In the genomic region with DNA sequence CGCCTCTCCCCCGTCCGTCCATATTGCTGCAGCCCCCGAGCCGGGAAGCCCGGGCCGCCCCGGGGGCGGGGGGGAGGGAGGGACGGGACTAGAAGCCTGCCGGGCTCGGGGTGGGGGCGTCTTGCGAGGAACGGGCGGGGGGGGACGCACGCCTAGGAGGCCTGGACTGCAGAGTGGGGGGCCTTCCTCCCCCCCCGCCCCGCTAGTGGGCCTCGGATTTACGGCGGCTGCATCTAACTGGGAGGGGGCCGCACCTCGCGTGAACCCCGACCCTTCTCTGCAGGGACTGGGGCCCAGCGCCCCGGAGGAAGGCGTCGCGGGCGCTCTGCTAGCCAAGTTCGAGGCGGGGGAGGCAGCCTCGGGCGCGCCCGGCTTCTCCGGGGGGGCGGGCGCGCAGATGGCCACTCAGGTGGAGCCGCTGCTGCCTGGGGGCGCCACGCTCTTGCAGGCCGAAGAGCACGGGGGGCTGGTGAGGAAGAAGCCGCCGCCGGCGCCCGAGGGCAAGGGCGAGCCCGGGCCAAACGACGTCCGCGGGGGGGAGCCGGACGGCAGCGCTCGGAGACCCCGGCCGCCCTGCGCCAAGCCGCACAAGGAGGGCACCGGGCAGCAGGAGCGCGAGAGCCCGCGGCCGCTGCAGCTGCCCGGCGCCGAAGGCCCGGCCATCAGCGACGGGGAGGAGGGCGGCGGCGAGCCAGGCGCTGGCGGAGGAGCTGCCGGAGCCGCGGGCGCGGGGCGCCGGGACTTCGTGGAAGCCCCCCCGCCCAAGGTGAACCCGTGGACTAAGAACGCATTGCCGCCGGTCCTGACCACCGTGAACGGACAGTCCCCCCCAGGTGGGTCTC, we compare ENCODE assay signal across 8 cellular contexts. TPM values are rescaled to one million over a fixed set of nuclear protein-coding genes. Genes with fewer than 3 reads are reported as not detected.
DNase-seq lines count a peak whose midpoint lies in the region; ATAC-seq, FAIRE-seq and TF ChIP-seq lines count a peak whose summit lies in the region.

A gene (plus strand): TSS at position 17 of the 842 bp plus-strand sequence. CDS start 381 bp downstream, at position 398.

- TSS peak; percentile 32 for BruUV-seq in HepG2 (replicated peaks; lab: Mats Ljungman, UMichigan)

- CTCF ChIA-PET in HepG2 (lab: Yijun Ruan, JAX; ENCODE audit: low intra/inter-chr PET ratio, low total read pairs): no interaction called here

- H3K9me3 ChIP-seq in SJSA1 (replicated peaks) (0 out of 2 replicates have a peak, but pooled peaks cover 2% of the 10 kb centered on the region), HepG2 (ENCODE audit: low read length) (no peaks in the 10 kb centered on the region), subcutaneous abdominal adipose tissue (ENCODE audit: control insufficient read depth in 5 of 5, low read length in 5 of 5) (no peaks in the 10 kb centered on the region)

- TF ChIP-seq CTCF in HepG2 (CRISPR knock-in tag; IDR thresholded peaks at IDR 0.05): no peak

- in situ Hi-C loops in HepG2 (cut with HindIII; ENCODE audit: extremely low pct_ligation_motif_present, low pct_unique_long_range_greater_than_20kb): loop anchor here (10.0 kb wide), 1 partner anchor 101 kb away; no protein-coding TSS in a partner anchor

- peak within 1 kb of the TSS; percentile 96 for H3K4me3 ChIP-seq in SJSA1
- H3K4me3 ChIP-seq in HepG2 (replicated peaks in 1 of 3; ENCODE audit: insufficient read depth in 1 of 3, low read depth in 2 of 3, low read length in 3 of 3): peak within 1 kb of the TSS; percentile 75 to 94 (median 89)
- H3K4me3 ChIP-seq in subcutaneous abdominal adipose tissue (ENCODE audit: low read depth in 1 of 5, low read length in 5 of 5): peak within 1 kb of the TSS; percentile 73 to 89 (median 86)

- H3K4me2 ChIP-seq in HepG2 (ENCODE audit: low read depth, low read length): peak within 1 kb of the TSS; percentile 89

- POLR2A ChIA-PET in HepG2 (lab: Yijun Ruan, JAX): no interaction called here

- TF ChIP-seq EP300 in HepG2 (IDR thresholded peaks at IDR 0.05; ENCODE audit: low read depth in 2 of 2, low read length in 2 of 2) (no peak), HepG2 (CRISPR knock-in tag; IDR thresholded peaks at IDR 0.05; ENCODE audit: borderline replicate concordance) (no peak)

- peak; percentile 36 for DNase-seq in activated CD4-positive, alpha-beta T cell treated with anti-CD3 and anti-CD28 coated beads for 48 hours
- DNase-seq in activated CD4-positive, alpha-beta T cell treated with anti-CD3 and anti-CD28 coated beads for 1 hour: no peak
- DNase-seq in SJSA1 (ENCODE audit: low read depth in 1 of 2, low spot score in 2 of 2) (peak; percentile 59 to 76), HepG2 (ENCODE audit: low spot score) (no peak)

- no CpG with 5 or more reads among the region's 99 CpGs for WGBS in HepG2 (ENCODE audit: low lambda C conversion rate)

- H3K27me3 ChIP-seq in SJSA1 (replicated peaks) (no peaks in the 10 kb centered on the region), HepG2 (ENCODE audit: control insufficient read depth in 1 of 2, insufficient read depth in 2 of 2, low read length in 2 of 2) (no peaks in the 10 kb centered on the region; a peak in 1 of 5 replicates), subcutaneous abdominal adipose tissue (ENCODE audit: control insufficient read depth in 5 of 5, insufficient read depth in 4 of 5, low read length in 5 of 5) (no peaks in the 10 kb centered on the region)

- TF ChIP-seq RAD21 in HepG2 (CRISPR knock-in tag; IDR thresholded peaks at IDR 0.05): no peak

- peaks cover 34% of the 10 kb centered on the region for H3K4me1 ChIP-seq in SJSA1 (replicated peaks)
- H3K4me1 ChIP-seq in HepG2 (ENCODE audit: insufficient read depth, low read length): peaks cover 57% of the 10 kb centered on the region
- H3K4me1 ChIP-seq in subcutaneous abdominal adipose tissue (ENCODE audit: control insufficient read depth in 5 of 5, insufficient read depth in 5 of 5, low read length in 5 of 5): peaks cover 7 to 57% (median 41%) of the 10 kb centered on the region in 5 donors

- H3K79me2 ChIP-seq in HepG2 (ENCODE audit: insufficient read depth, low read length): peaks cover 47% of the 10 kb centered on the region

- ATAC-seq in HG02943 (IDR thresholded peaks at IDR 0.05; ENCODE audit: low read depth, unreplicated experiment): peak; percentile 8
- peak; percentile 9 for ATAC-seq in HepG2
- no peak for ATAC-seq in HG03521 (IDR thresholded peaks at IDR 0.05; ENCODE audit: unreplicated experiment)

- no peak for FAIRE-seq in HepG2 (lab: Jason Lieb, UNC)

- intact Hi-C loops in HepG2 (cut with micrococcal nuclease; ENCODE audit: unreplicated experiment): loop anchor here (1.0 to 5.0 kb wide), 4 partner anchors 53 to 103 kb away; a partner anchor contains a TSS

- peaks cover 39% of the 10 kb centered on the region for H4K20me1 ChIP-seq in HepG2 (ENCODE audit: insufficient read depth, low read length)

- H3K9ac ChIP-seq in HepG2 (ENCODE audit: insufficient read depth, low read depth, low read length) (peak within 1 kb of the TSS; percentile 95), subcutaneous abdominal adipose tissue (ENCODE audit: low read length in 5 of 5) (peak within 1 kb of the TSS; percentile 81 to 97 (median 91))

- peak in 1 of 2 experiments; percentile 8; a peak in 1 of 4 replicates for TF ChIP-seq POLR2A in HepG2 (IDR thresholded peaks at IDR 0.05; ENCODE audit: insufficient read depth in 1 of 2, low read depth in 2 of 2, low read length in 2 of 2)

- no peak within 1 kb of the TSS for H2AFZ ChIP-seq in HepG2 (ENCODE audit: low read length)

- H3K36me3 ChIP-seq in SJSA1 (peaks cover 16% of the 10 kb centered on the region), HepG2 (replicated peaks in 1 of 2; ENCODE audit: control insufficient read depth in 1 of 2, insufficient read depth in 2 of 2, low read length in 2 of 2) (no peaks in the 10 kb centered on the region), subcutaneous abdominal adipose tissue (ENCODE audit: control insufficient read depth in 5 of 5, insufficient read depth in 5 of 5, low read length in 5 of 5) (no peaks in the 10 kb centered on the region)

- H3K27ac ChIP-seq in SJSA1: peak within 1 kb of the TSS; percentile 86
- peak within 1 kb of the TSS; percentile 89 for H3K27ac ChIP-seq in cingulate gyrus (ENCODE audit: low read depth, low read length)
- peak within 1 kb of the TSS; percentile 93 for H3K27ac ChIP-seq in HepG2 (ENCODE audit: extremely low read length, insufficient read depth, low read length)
- H3K27ac ChIP-seq in subcutaneous abdominal adipose tissue (ENCODE audit: low read depth, low read length): peak within 1 kb of the TSS; percentile 94

TF ChIP-seq in HepG2, 621 proteins besides CTCF, POLR2A, EP300 and RAD21 (continues in another document):
- TF ChIP-seq KLF6 (CRISPR knock-in tag; IDR thresholded peaks at IDR 0.05) (no peak), ZMYM2 (CRISPR knock-in tag; IDR thresholded peaks at IDR 0.05) (no peak), ZSCAN25 (CRISPR knock-in tag; IDR thresholded peaks at IDR 0.05) (no peak; the same call in none of the 2 replicates), ZNF430 (CRISPR knock-in tag; IDR thresholded peaks at IDR 0.05) (no peak; the same call in 1 of the 2 replicates)
- TF ChIP-seq, protein P1, sequence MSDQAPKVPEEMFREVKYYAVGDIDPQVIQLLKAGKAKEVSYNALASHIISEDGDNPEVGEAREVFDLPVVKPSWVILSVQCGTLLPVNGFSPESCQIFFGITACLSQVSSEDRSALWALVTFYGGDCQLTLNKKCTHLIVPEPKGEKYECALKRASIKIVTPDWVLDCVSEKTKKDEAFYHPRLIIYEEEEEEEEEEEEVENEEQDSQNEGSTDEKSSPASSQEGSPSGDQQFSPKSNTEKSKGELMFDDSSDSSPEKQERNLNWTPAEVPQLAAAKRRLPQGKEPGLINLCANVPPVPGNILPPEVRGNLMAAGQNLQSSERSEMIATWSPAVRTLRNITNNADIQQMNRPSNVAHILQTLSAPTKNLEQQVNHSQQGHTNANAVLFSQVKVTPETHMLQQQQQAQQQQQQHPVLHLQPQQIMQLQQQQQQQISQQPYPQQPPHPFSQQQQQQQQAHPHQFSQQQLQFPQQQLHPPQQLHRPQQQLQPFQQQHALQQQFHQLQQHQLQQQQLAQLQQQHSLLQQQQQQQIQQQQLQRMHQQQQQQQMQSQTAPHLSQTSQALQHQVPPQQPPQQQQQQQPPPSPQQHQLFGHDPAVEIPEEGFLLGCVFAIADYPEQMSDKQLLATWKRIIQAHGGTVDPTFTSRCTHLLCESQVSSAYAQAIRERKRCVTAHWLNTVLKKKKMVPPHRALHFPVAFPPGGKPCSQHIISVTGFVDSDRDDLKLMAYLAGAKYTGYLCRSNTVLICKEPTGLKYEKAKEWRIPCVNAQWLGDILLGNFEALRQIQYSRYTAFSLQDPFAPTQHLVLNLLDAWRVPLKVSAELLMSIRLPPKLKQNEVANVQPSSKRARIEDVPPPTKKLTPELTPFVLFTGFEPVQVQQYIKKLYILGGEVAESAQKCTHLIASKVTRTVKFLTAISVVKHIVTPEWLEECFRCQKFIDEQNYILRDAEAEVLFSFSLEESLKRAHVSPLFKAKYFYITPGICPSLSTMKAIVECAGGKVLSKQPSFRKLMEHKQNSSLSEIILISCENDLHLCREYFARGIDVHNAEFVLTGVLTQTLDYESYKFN (CRISPR knock-in tag; conservative IDR thresholded peaks at IDR 0.05): no peak

RNA-seq across cellular contexts. Expression of the gene that starts here (rescaled TPM):
- 67.5 and 76.9 TPM in 2 replicates for total RNA-seq in SJSA1 (2014; rRNA removed; shearing (Covaris generic))
- total RNA-seq in HepG2 (2016; rRNA removed; fragmentation: Illumina TruSeq; extraction: Trizol): 61.4 and 68.5 TPM in 2 replicates
- 8.7 and 8.9 TPM in 2 replicates for total RNA-seq in HepG2 (2016; cell fraction: cytosol; rRNA removed; fragmentation: Illumina TruSeq; extraction: Trizol; ENCODE audit: low read depth)
- total RNA-seq in HepG2 (2016; cell fraction: insoluble cytoplasmic fraction; rRNA removed; fragmentation: Illumina TruSeq; extraction: Trizol): 57.6 and 62.0 TPM in 2 replicates
- total RNA-seq in HepG2 (2016; cell fraction: membrane; rRNA removed; fragmentation: Illumina TruSeq; extraction: Trizol): 36.8 and 41.2 TPM in 2 replicates
- 72.6 and 80.1 TPM in 2 replicates for total RNA-seq in HepG2 (2016; cell fraction: nucleus; rRNA removed; fragmentation: Illumina TruSeq; extraction: Trizol)
- 45.2 and 52.0 TPM in 2 replicates for polyA plus RNA-seq in HepG2 (2011; rRNA removed)
- polyA plus RNA-seq in HepG2 (2011; cell fraction: cytosol; rRNA removed): 29.4 and 31.7 TPM in 2 replicates
- polyA plus RNA-seq in HepG2 (2011; cell fraction: nucleus; rRNA removed): 74.2 and 76.9 TPM in 2 replicates
- 59.4 and 62.0 TPM in 2 replicates for polyA plus RNA-seq in HepG2 (2012)
- polyA plus RNA-seq in HepG2 (2016; cell fraction: cytosol; fragmentation: Illumina TruSeq; extraction: Trizol; ENCODE audit: low read depth): 4.0 and 4.5 TPM in 2 replicates
- polyA plus RNA-seq in HepG2 (2016; cell fraction: insoluble cytoplasmic fraction; fragmentation: Illumina TruSeq; extraction: Trizol; ENCODE audit: low read depth): 69.6 and 92.6 TPM in 2 replicates
- polyA plus RNA-seq in HepG2 (2016; cell fraction: membrane; fragmentation: Illumina TruSeq; extraction: Trizol; ENCODE audit: low read depth): 15.3 and 19.6 TPM in 2 replicates
- 143 and 158 TPM in 2 replicates for polyA plus RNA-seq in HepG2 (2016; cell fraction: nucleus; fragmentation: Illumina TruSeq; extraction: Trizol; ENCODE audit: insufficient read depth, low read depth)
- polyA minus RNA-seq in HepG2 (2011; rRNA and poly(A)+ RNA removed; ENCODE audit: low replicate concordance): 72.7 and 144 TPM in 2 replicates
- 40.8 and 53.5 TPM in 2 replicates for polyA minus RNA-seq in HepG2 (2011; cell fraction: cytosol; rRNA and poly(A)+ RNA removed)
- 66.0 and 100 TPM in 2 replicates for polyA minus RNA-seq in HepG2 (2011; cell fraction: nucleus; rRNA and poly(A)+ RNA removed)

Comparison
In these comparisons a context has a peak if more than half of its experiments do, and no peak if none do; other contexts are left out.
1. DNase-seq: peak in activated CD4-positive, alpha-beta T cell treated with anti-CD3 and anti-CD28 coated beads for 48 hours (single experiment) and SJSA1 (2 of 2); none in activated CD4-positive, alpha-beta T cell treated with anti-CD3 and anti-CD28 coated beads for 1 hour (single experiment) and HepG2 (single experiment).
2. Peak in every context shown above with its lines, with median percentiles within 50 percentile points of each other: H3K27ac ChIP-seq and H3K4me3 ChIP-seq.